ENCODE assay signal across 8 cellular contexts in genomic region chr17:76725580-76726230, GRCh38. TPM values are rescaled to one million over a fixed set of nuclear protein-coding genes. Genes with fewer than 3 reads are reported as not detected.
DNase-seq lines count a peak whose midpoint lies in the region; ATAC-seq and TF ChIP-seq lines count a peak whose summit lies in the region.

No MANE protein-coding gene starts in this region.

- H3K27ac Mint-ChIP-seq in activated naive CD4-positive, alpha-beta T cell treated with anti-CD3 and anti-CD28 coated beads, Interleukin-2, amount 50 U/mL, for 72 hours, result peak overlapping the region; percentile 97 to 99

- no peak for TF ChIP-seq EP300 in SK-N-SH (IDR thresholded peaks at IDR 0.05; ENCODE audit: borderline replicate concordance in 1 of 2, low read depth in 1 of 2, low read length in 1 of 2)

- peaks cover 93% of the 10 kb centered on the region for H3K79me2 ChIP-seq in SK-N-SH (ENCODE audit: insufficient read depth)

- H3K36me3 Mint-ChIP-seq in activated naive CD4-positive, alpha-beta T cell treated with anti-CD3 and anti-CD28 coated beads, Interleukin-2, amount 50 U/mL, for 72 hours, result peaks cover 40 to 53% of the 10 kb centered on the region in 2 donors

- DNase-seq in AG04450 (ENCODE audit: low read depth, low spot score), result no peak
- peak; percentile 79 for DNase-seq in SK-N-SH
- DNase-seq in activated naive CD4-positive, alpha-beta T cell treated with anti-CD3 and anti-CD28 coated beads, Interleukin-2, amount 50 U/mL, for 72 hours (ENCODE audit: low spot score in 2 of 2), result peak; percentile 71 to 74
- DNase-seq in heart left ventricle, result peak; percentile 83 to 89 (median 85)
- peak; percentile 93 for DNase-seq in posterior vena cava (ENCODE audit: low spot score)
- no peak for DNase-seq in T1000 (lab: John Stamatoyannopoulos, UW)

- H3K27ac ChIP-seq in AG04450 (ENCODE audit: low read depth, low read length) (peak overlapping the region; percentile 94), SK-N-SH (ENCODE audit: low read depth in 2 of 2, low read length in 1 of 2) (peak overlapping the region; percentile 87 to 96), heart left ventricle (peak overlapping the region; percentile 96 to 100 (median 98))

- H3K36me3 ChIP-seq in SK-N-SH (replicated peaks in 1 of 2; ENCODE audit: control insufficient read depth in 1 of 2, insufficient read depth in 2 of 2, low read length in 1 of 2) (peaks cover 24 to 51% of the 10 kb centered on the region in 2 experiments), heart left ventricle (peaks cover 0 to 65% (median 54%) of the 10 kb centered on the region in 9 donors)

- ATAC-seq in GM18861 (IDR thresholded peaks at IDR 0.05; ENCODE audit: unreplicated experiment), result peak; percentile 14
- ATAC-seq in HG03135 (IDR thresholded peaks at IDR 0.05; ENCODE audit: unreplicated experiment), result peak; percentile 17
- ATAC-seq in activated naive CD4-positive, alpha-beta T cell treated with anti-CD3 and anti-CD28 coated beads, Interleukin-2, amount 50 U/mL, for 72 hours, result peak; percentile 35 to 37
- peak in 3 of 4 donors; percentile 48 to 64 (median 58) for ATAC-seq in heart left ventricle

- peaks cover 24% of the 10 kb centered on the region for H3F3A ChIP-seq in SK-N-SH (replicated peaks; ENCODE audit: insufficient read depth)

- no peaks in the 10 kb centered on the region for H3K27me3 ChIP-seq in AG04450 (ENCODE audit: control insufficient read depth, insufficient read depth, low read length)
- no peaks in the 10 kb centered on the region for H3K27me3 ChIP-seq in SK-N-SH (ENCODE audit: insufficient read depth)
- H3K27me3 ChIP-seq in heart left ventricle, result no peaks in the 10 kb centered on the region

- intact Hi-C loops in heart left ventricle (cut with DNase I) (loop anchor here in 4 of 10 donors (1.0 to 10.0 kb wide), 4 partner anchors 12 to 168 kb away; partner anchors contain the start of gene SRSF2 (in 1 of the 4)), posterior vena cava (cut with DNase I) (no loop called here)

- TF ChIP-seq POLR2A in heart left ventricle (IDR thresholded peaks at IDR 0.05), result no peak

- H3K4me1 ChIP-seq in SK-N-SH (ENCODE audit: control insufficient read depth in 1 of 2, insufficient read depth in 2 of 2, low read depth in 1 of 2, low read length in 1 of 2) (peaks cover 14 to 20% of the 10 kb centered on the region in 2 experiments), heart left ventricle (peaks cover 9 to 75% (median 55%) of the 10 kb centered on the region in 12 donors)

- peak overlapping the region; percentile 93 for H3K4me3 ChIP-seq in AG04450 (ENCODE audit: low read depth, low read length)
- H3K4me3 ChIP-seq in SK-N-SH (ENCODE audit: low read depth in 2 of 2, low read length in 1 of 2), result peak overlapping the region; percentile 74 to 99
- peak overlapping the region; percentile 71 to 99 (median 88) for H3K4me3 ChIP-seq in heart left ventricle

- H3K9me3 Mint-ChIP-seq in activated naive CD4-positive, alpha-beta T cell treated with anti-CD3 and anti-CD28 coated beads, Interleukin-2, amount 50 U/mL, for 72 hours, result no peaks in the 10 kb centered on the region

- peak overlapping the region; percentile 82 for H3K9ac ChIP-seq in SK-N-SH

- H3K9me2 ChIP-seq in SK-N-SH, result no peaks in the 10 kb centered on the region

- 7% methylated on average over 22 of the region's 38 CpGs for WGBS in SK-N-SH (ENCODE audit: low lambda C conversion rate)
- 2 to 3% (median 3%) methylated on average over 25 to 38 of the region's 38 CpGs for WGBS in heart left ventricle, 4 donors

- CTCF ChIA-PET in AG04450 (lab: Charles Lee) (interaction anchor here (0.5 to 2.1 kb wide), 4 partner anchors 11 to 203 kb away, joined by 3 to 14 read pairs (median 4); no protein-coding TSS in a partner anchor), SK-N-SH (lab: Yijun Ruan, JAX) (interaction anchor here (0.5 to 5.9 kb wide), 16 partner anchors 10 to 331 kb away, joined by 3 to 75 read pairs (median 6); partner anchors contain the start of genes MFSD11, MGAT5B, MXRA7 and SRSF2)

- TF ChIP-seq CTCF in AG04450 (IDR thresholded peaks at IDR 0.05; ENCODE audit: low read depth, low read length) (no peak), SK-N-SH (IDR thresholded peaks at IDR 0.05) (no peak), heart left ventricle (IDR thresholded peaks at IDR 0.05) (no peak)

- peak overlapping the region; percentile 43; the same call in 1 of the 2 replicates for H2AFZ ChIP-seq in SK-N-SH (ENCODE audit: low read depth)

- TF ChIP-seq RAD21 in SK-N-SH (IDR thresholded peaks at IDR 0.05; ENCODE audit: low read length), result no peak

- H3K4me2 ChIP-seq in SK-N-SH, result peak overlapping the region; percentile 80

- POLR2A ChIA-PET in AG04450 (lab: Yijun Ruan, JAX), result interaction anchor here (0.7 to 4.1 kb wide), 7 partner anchors 9 to 1208 kb away, joined by 3 to 41 read pairs (median 6); partner anchors contain the start of genes MFSD11 and SRSF2
- POLR2A ChIA-PET in SK-N-SH (lab: Yijun Ruan, JAX), result interaction anchor here (0.6 to 4.7 kb wide), 9 partner anchors 9 to 182 kb away, joined by 3 to 47 read pairs (median 5); partner anchors contain the start of genes MFSD11 and SRSF2

- H4K20me1 ChIP-seq in SK-N-SH (ENCODE audit: insufficient read depth), result peaks cover 18% of the 10 kb centered on the region; the same call in 1 of the 2 replicates

- H3K9me3 ChIP-seq in AG04450 (ENCODE audit: control insufficient read depth, insufficient read depth, low read length) (no peaks in the 10 kb centered on the region; the same call in 1 of the 2 replicates), SK-N-SH (no peaks in the 10 kb centered on the region), heart left ventricle (no peaks in the 10 kb centered on the region)

TF ChIP-seq in SK-N-SH, 30 proteins besides CTCF, POLR2A, EP300 and RAD21 (continues in another document):
- TF ChIP-seq ELF1 (IDR thresholded peaks at IDR 0.05) (no peak), USF1 (IDR thresholded peaks at IDR 0.05; ENCODE audit: borderline replicate concordance, low read depth) (no peak), NRF1 (IDR thresholded peaks at IDR 0.05; ENCODE audit: low read depth, low read length) (peak; percentile 39; the same call in 1 of the 2 replicates), MXI1 (IDR thresholded peaks at IDR 0.05; ENCODE audit: low read depth, low read length) (peak; percentile 59), CHD2 (IDR thresholded peaks at IDR 0.05; ENCODE audit: low read length, partially characterized antibody) (peak; percentile 37)

RNA-seq across cellular contexts. Expression of gene JMJD6, which starts 0.7 kb away (rescaled TPM):
- 12.4 and 17.3 TPM in 2 replicates for polyA plus RNA-seq in AG04450 (2011; rRNA removed)
- polyA minus RNA-seq in AG04450 (2011; rRNA and poly(A)+ RNA removed), result 12.2 and 16.6 TPM in 2 replicates
- polyA plus RNA-seq in SK-N-SH (2012; rRNA removed), result 20.1 and 23.3 TPM in 2 replicates
- polyA plus RNA-seq in SK-N-SH (2012; cell fraction: cytosol; rRNA removed), result 15.2 and 15.7 TPM in 2 replicates
- polyA plus RNA-seq in SK-N-SH (2012; cell fraction: nucleus; rRNA removed), result 60.2 and 109 TPM in 2 replicates
- total RNA-seq in activated naive CD4-positive, alpha-beta T cell treated with anti-CD3 and anti-CD28 coated beads, Interleukin-2, amount 50 U/mL, for 72 hours, result 10 to 100 TPM; 82.3 to 91.0 TPM
- 10 to 100 TPM; 32.4 to 67.0 (median 39.1) TPM for total RNA-seq in heart left ventricle
- 10 to 100 TPM; 30.1 to 75.6 TPM for polyA plus RNA-seq in heart left ventricle
- total RNA-seq in posterior vena cava, result 10 to 100 TPM; 32.1 to 43.0 TPM

RNA-seq across cellular contexts. Expression of gene METTL23, which starts 0.9 kb away (rescaled TPM):
- polyA plus RNA-seq in AG04450 (2011; rRNA removed), result 46.8 and 54.4 TPM in 2 replicates
- polyA minus RNA-seq in AG04450 (2011; rRNA and poly(A)+ RNA removed), result 11.6 and 15.5 TPM in 2 replicates
- polyA plus RNA-seq in SK-N-SH (2012; rRNA removed), result 75.9 and 96.8 TPM in 2 replicates
- 87.6 and 89.2 TPM in 2 replicates for polyA plus RNA-seq in SK-N-SH (2012; cell fraction: cytosol; rRNA removed)
- polyA plus RNA-seq in SK-N-SH (2012; cell fraction: nucleus; rRNA removed), result 80.8 and 107 TPM in 2 replicates
- total RNA-seq in activated naive CD4-positive, alpha-beta T cell treated with anti-CD3 and anti-CD28 coated beads, Interleukin-2, amount 50 U/mL, for 72 hours, result 10 to 100 TPM; 13.9 to 30.0 TPM
- 10 to 100 TPM; 22.1 to 33.7 (median 24.0) TPM for total RNA-seq in heart left ventricle
- polyA plus RNA-seq in heart left ventricle, result 10 to 100 TPM; 23.8 to 26.4 TPM
- 10 to 100 TPM; 23.3 to 25.6 TPM for total RNA-seq in posterior vena cava

RNA-seq across cellular contexts. Expression of gene SRSF2, which starts 11.4 kb away (rescaled TPM):
- polyA plus RNA-seq in AG04450 (2011; rRNA removed) (170 and 184 TPM in 2 replicates), SK-N-SH (2012; rRNA removed) (211 and 271 TPM in 2 replicates), heart left ventricle (10 to 100 TPM; 69.1 to 88.6 TPM)
- 71.4 and 81.2 TPM in 2 replicates for polyA minus RNA-seq in AG04450 (2011; rRNA and poly(A)+ RNA removed)
- polyA plus RNA-seq in SK-N-SH (2012; cell fraction: cytosol; rRNA removed), result 162 and 197 TPM in 2 replicates
- polyA plus RNA-seq in SK-N-SH (2012; cell fraction: nucleus; rRNA removed), result 1,226 and 1,940 TPM in 2 replicates
- total RNA-seq in activated naive CD4-positive, alpha-beta T cell treated with anti-CD3 and anti-CD28 coated beads, Interleukin-2, amount 50 U/mL, for 72 hours, result 100 to 1,000 TPM; 242 to 351 TPM
- total RNA-seq in heart left ventricle (100 to 1,000 TPM in 3 of 9 donors, 10 to 100 TPM in 6; 67.0 to 155 (median 79.5) TPM), posterior vena cava (100 to 1,000 TPM; 120 to 133 TPM)

RNA-seq across cellular contexts. Expression of gene MFSD11, which starts 12.2 kb away (rescaled TPM):
- 20.3 and 21.1 TPM in 2 replicates for polyA plus RNA-seq in AG04450 (2011; rRNA removed)
- 20.2 and 21.9 TPM in 2 replicates for polyA minus RNA-seq in AG04450 (2011; rRNA and poly(A)+ RNA removed)
- 22.7 and 28.3 TPM in 2 replicates for polyA plus RNA-seq in SK-N-SH (2012; rRNA removed)
- 24.9 and 26.3 TPM in 2 replicates for polyA plus RNA-seq in SK-N-SH (2012; cell fraction: cytosol; rRNA removed)
- polyA plus RNA-seq in SK-N-SH (2012; cell fraction: nucleus; rRNA removed), result 28.4 and 31.2 TPM in 2 replicates
- total RNA-seq in activated naive CD4-positive, alpha-beta T cell treated with anti-CD3 and anti-CD28 coated beads, Interleukin-2, amount 50 U/mL, for 72 hours, result 10 to 100 TPM; 23.2 to 24.1 TPM
- 10 to 100 TPM; 20.6 to 36.5 (median 27.9) TPM for total RNA-seq in heart left ventricle
- polyA plus RNA-seq in heart left ventricle, result 10 to 100 TPM; 14.3 to 14.7 TPM
- total RNA-seq in posterior vena cava, result 10 to 100 TPM; 20.7 to 24.0 TPM

RNA-seq across cellular contexts. Expression of gene MXRA7, which starts 14.9 kb away (rescaled TPM):
- 222 and 265 TPM in 2 replicates for polyA plus RNA-seq in AG04450 (2011; rRNA removed)
- polyA minus RNA-seq in AG04450 (2011; rRNA and poly(A)+ RNA removed), result 92.0 and 94.3 TPM in 2 replicates
- 154 and 187 TPM in 2 replicates for polyA plus RNA-seq in SK-N-SH (2012; rRNA removed)
- polyA plus RNA-seq in SK-N-SH (2012; cell fraction: cytosol; rRNA removed), result 223 and 232 TPM in 2 replicates
- polyA plus RNA-seq in SK-N-SH (2012; cell fraction: nucleus; rRNA removed), result 55.0 and 81.5 TPM in 2 replicates
- 1 to 10 TPM; 4.8 to 9.1 TPM for total RNA-seq in activated naive CD4-positive, alpha-beta T cell treated with anti-CD3 and anti-CD28 coated beads, Interleukin-2, amount 50 U/mL, for 72 hours
- 100 to 1,000 TPM; 270 to 539 (median 466) TPM for total RNA-seq in heart left ventricle
- polyA plus RNA-seq in heart left ventricle, result 100 to 1,000 TPM; 240 to 245 TPM
- total RNA-seq in posterior vena cava, result 100 to 1,000 TPM; 343 to 428 TPM

Comparison
In these comparisons a context has a peak if more than half of its experiments do, and no peak if none do; other contexts are left out.
1. DNase-seq: peak in SK-N-SH (single experiment), activated naive CD4-positive, alpha-beta T cell treated with anti-CD3 and anti-CD28 coated beads, Interleukin-2, amount 50 U/mL, for 72 hours (2 of 2), heart left ventricle (5 of 5) and posterior vena cava (single experiment); none in AG04450 (single experiment) and T1000 (single experiment).
2. Peak in every context shown above with its lines, with median percentiles within 50 percentile points of each other: H3K27ac ChIP-seq, H3K4me3 ChIP-seq and ATAC-seq.